ENCODE assay signal across 32 cellular contexts in genomic region chr1:169634145-169634544, GRCh38. TPM values are rescaled to one million over a fixed set of nuclear protein-coding genes. Genes with fewer than 3 reads are reported as not detected.
"Had no signal": no experiment of that assay in that cellular context is flagged by ENCODE, and none has a peak within 500 bp of the region (broad histone marks: within the 10 kb centered on the region; RNA-seq: fewer than 3 reads in every experiment).

No MANE protein-coding gene starts in this region.

- DNase-seq: activated B cell treated with CpG ODN at 0.5 μM for 24 hours; activated CD4-positive, alpha-beta memory T cell treated with anti-CD3 and anti-CD28 coated beads for 36 hours; activated CD4-positive, alpha-beta T cell treated with anti-CD3 and anti-CD28 coated beads for 4 hours; activated CD4-positive, alpha-beta T cell treated with anti-CD3 and anti-CD28 coated beads, Interleukin-2, amount 10 ng/mL, durations not matched to agents 24 days and 14 days; activated CD4-positive, alpha-beta T cell treated with anti-CD3 and anti-CD28 coated beads, Interleukin-2, amount 50 U/mL, for 1 hour; activated CD4-positive, alpha-beta T cell treated with anti-CD3 and anti-CD28 coated beads, Interleukin-2, amount 50 U/mL, for 4 hours; activated CD4-positive, CD25-positive, alpha-beta regulatory T cell treated with anti-CD3 and anti-CD28 coated beads, Interleukin-2, amount 50 U/mL, for 72 hours; activated CD8-positive, alpha-beta memory T cell treated with anti-CD3 and anti-CD28 coated beads, Interleukin-2, amount 50 U/mL, for 4 hours; activated CD8-positive, alpha-beta T cell treated with anti-CD3 and anti-CD28 coated beads for 36 hours; activated effector memory CD4-positive, alpha-beta T cell treated with anti-CD3 and anti-CD28 coated beads, Interleukin-2, amount 50 U/mL, for 16 hours; activated gamma-delta T cell treated with Interleukin-2 at 50 U/mL for 16 hours; activated naive CD4-positive, alpha-beta T cell; activated naive CD4-positive, alpha-beta T cell treated with anti-CD3 and anti-CD28 coated beads, Interleukin-2, amount 10 ng/mL, durations not matched to agents 7 days and 5 days; activated naive CD8-positive, alpha-beta T cell treated with anti-CD3 and anti-CD28 coated beads, Interleukin-2, amount 10 ng/mL, durations not matched to agents 7 days and 5 days; activated naive CD8-positive, alpha-beta T cell treated with anti-CD3 and anti-CD28 coated beads, Interleukin-2, amount 50 U/mL, for 24 hours; activated T-cell treated with anti-CD3 and anti-CD28 coated beads for 4 hours; activated T-cell treated with anti-CD3 and anti-CD28 coated beads, Interleukin-2, amount 50 U/mL, for 1 hour; activated T-cell treated with anti-CD3 and anti-CD28 coated beads, Interleukin-2, amount 50 U/mL, for 4 hours; activated T-cell treated with anti-CD3 and anti-CD28 coated beads, Interleukin-2, amount 50 U/mL, for 72 hours; amygdala; anterior cingulate cortex; caudate nucleus; cerebellar nuclear complex; T-helper 1 cell; T-helper 9 cell had no signal

- H3K27me3 ChIP-seq: ascending aorta, cardiac muscle cell had no signal

- H3K4me3 ChIP-seq: ascending aorta, cardiac muscle cell had no signal

- H3K4me1 ChIP-seq: ascending aorta had no signal

- FAIRE-seq: bronchial epithelial cell, TTC549 had no signal

- H3K27ac ChIP-seq: ascending aorta, cardiac muscle cell, VCaP had no signal

- ATAC-seq: activated CD8-positive, alpha-beta T cell treated with anti-CD3 and anti-CD28 coated beads for 36 hours; activated naive CD8-positive, alpha-beta T cell treated with anti-CD3 and anti-CD28 coated beads, Interleukin-2, amount 50 U/mL, for 24 hours; activated T-cell treated with anti-CD3 and anti-CD28 coated beads, Interleukin-2, amount 50 U/mL, for 4 hours; activated T-cell treated with anti-CD3 and anti-CD28 coated beads, Interleukin-2, amount 50 U/mL, for 72 hours; activated T-helper 17 cell treated with anti-CD3 and anti-CD28 coated beads, Interleukin-2, amount 50 U/mL, for 72 hours had no signal

- H3K36me3 ChIP-seq: ascending aorta, cardiac muscle cell had no signal

RNA-seq across cellular contexts. Expression of gene SELP, which starts 4.2 kb away (rescaled TPM):
- total RNA-seq: activated CD4-positive, alpha-beta T cell treated with anti-CD3 and anti-CD28 coated beads, Interleukin-2, amount 10 ng/mL, durations not matched to agents 24 days and 14 days; bronchial epithelial cell; cardiac muscle cell; chondrocyte had no signal
- polyA plus RNA-seq: cardiac muscle cell had no signal

RNA-seq across cellular contexts. Expression of gene F5, which starts 47.9 kb away (rescaled TPM):
- total RNA-seq: ascending aorta, bronchial epithelial cell, cardiac muscle cell, chondrocyte had no signal
